In genomic region chr7:100874300-100874576, GRCh38 we compare ENCODE assay signal across 1 cellular context.
TF ChIP-seq lines count a peak whose summit lies in the region.

No MANE protein-coding gene starts in this region.

TF ChIP-seq in GM23338, 12 proteins besides CTCF, POLR2A, EP300 and RAD21 (continued from another document):
- TF ChIP-seq ZNF462 (CRISPR knock-in tag; IDR thresholded peaks at IDR 0.05) (no peak), EZH2phosphoT487 (IDR thresholded peaks at IDR 0.05; ENCODE audit: unreplicated experiment) (no peak), POLR2AphosphoS5 (IDR thresholded peaks at IDR 0.05; ENCODE audit: low read depth) (no peak), REST (IDR thresholded peaks at IDR 0.05; ENCODE audit: unreplicated experiment) (no peak)
